Comparison of ENCODE assay signal across 12 cellular contexts in genomic region chr1:235023197-235024044, GRCh38.
DNase-seq lines count a peak whose midpoint lies in the region; ATAC-seq, FAIRE-seq and TF ChIP-seq lines count a peak whose summit lies in the region.
"Had no signal": no experiment of that assay in that cellular context is flagged by ENCODE, and none has a peak within 500 bp of the region (broad histone marks: within the 10 kb centered on the region; RNA-seq: fewer than 3 reads in every experiment).

No MANE protein-coding gene starts in this region.

- intact Hi-C loops in sigmoid colon (cut with DNase I) (no loop called here), posterior cingulate gyrus (cut with DNase I) (no loop called here)

- no peak overlapping the region for H3K27ac ChIP-seq in HEK293 (ENCODE audit: extremely low read depth, low read depth, low read length)
- no peak overlapping the region for H3K27ac ChIP-seq in sigmoid colon

- FAIRE-seq in TTC549 (lab: Jason Lieb, UNC): peak; percentile 39
- FAIRE-seq: bronchial epithelial cell, D721Med had no signal

- WGBS in sigmoid colon, 2 donors: 77 to 85% methylated on average over 14 of the region's 14 CpGs

- DNase-seq in sigmoid colon (peak; percentile 33), inferior parietal cortex (ENCODE audit: extremely low spot score) (no peak), posterior cingulate gyrus (no peak), kidney tubule cell (ENCODE audit: low spot score) (no peak)
- DNase-seq: kidney glomerular epithelial cell, NCI-H69 had no signal

- CTCF ChIA-PET in HEK293 (lab: Yijun Ruan, JAX): interaction anchor here (0.5 to 1.5 kb wide), 6 partner anchors 12 to 524 kb away, joined by 3 to 4 read pairs (median 3); no protein-coding TSS in a partner anchor

- H3K27me3 ChIP-seq in sigmoid colon: no peaks in the 10 kb centered on the region

- H3K9me3 ChIP-seq in HEK293 (ENCODE audit: control insufficient read depth, insufficient read depth, low read depth, low read length) (no peaks in the 10 kb centered on the region), sigmoid colon (no peaks in the 10 kb centered on the region)
- H3K9me3 ChIP-seq: prostate gland had no signal

- H3K4me1 ChIP-seq in HEK293 (ENCODE audit: control insufficient read depth, insufficient read depth, low read length) (no peaks in the 10 kb centered on the region), sigmoid colon (peaks cover 0 to 10% (median 0%) of the 10 kb centered on the region in 4 donors)
- H3K4me1 ChIP-seq: prostate gland had no signal

- H3K36me3 ChIP-seq in HEK293 (ENCODE audit: control insufficient read depth in 2 of 2, insufficient read depth in 1 of 2, low read length in 2 of 2): no peaks in the 10 kb centered on the region
- H3K36me3 ChIP-seq in sigmoid colon: no peaks in the 10 kb centered on the region
- H3K36me3 ChIP-seq: prostate gland had no signal

- ATAC-seq in GM18907 (IDR thresholded peaks at IDR 0.05; ENCODE audit: unreplicated experiment): peak; percentile 76

- H3K4me3 ChIP-seq in HEK293 (ENCODE audit: low read depth, low read length) (no peak overlapping the region), sigmoid colon (no peak overlapping the region)
- H3K4me3 ChIP-seq: prostate gland had no signal

- no peak for TF ChIP-seq POLR2A in sigmoid colon (IDR thresholded peaks at IDR 0.05)

- TF ChIP-seq EP300 in sigmoid colon (IDR thresholded peaks at IDR 0.05): no peak

- POLR2A ChIA-PET in HEK293 (lab: Yijun Ruan, JAX): interaction anchor here (0.6 to 1.0 kb wide), 3 partner anchors 12 to 479 kb away, joined by 3 to 4 read pairs (median 3); no protein-coding TSS in a partner anchor

- TF ChIP-seq CTCF in HEK293 (tag by site-specific recombination; IDR thresholded peaks at IDR 0.05) (no peak), sigmoid colon (IDR thresholded peaks at IDR 0.05) (no peak)

TF ChIP-seq in HEK293, 187 proteins besides CTCF, POLR2A, EP300 and RAD21:
- TF ChIP-seq ZNF548 (tag by site-specific recombination; IDR thresholded peaks at IDR 0.05) (no peak), SCRT2 (tag by site-specific recombination; IDR thresholded peaks at IDR 0.05) (peak; percentile 81)
